In the genomic region with DNA sequence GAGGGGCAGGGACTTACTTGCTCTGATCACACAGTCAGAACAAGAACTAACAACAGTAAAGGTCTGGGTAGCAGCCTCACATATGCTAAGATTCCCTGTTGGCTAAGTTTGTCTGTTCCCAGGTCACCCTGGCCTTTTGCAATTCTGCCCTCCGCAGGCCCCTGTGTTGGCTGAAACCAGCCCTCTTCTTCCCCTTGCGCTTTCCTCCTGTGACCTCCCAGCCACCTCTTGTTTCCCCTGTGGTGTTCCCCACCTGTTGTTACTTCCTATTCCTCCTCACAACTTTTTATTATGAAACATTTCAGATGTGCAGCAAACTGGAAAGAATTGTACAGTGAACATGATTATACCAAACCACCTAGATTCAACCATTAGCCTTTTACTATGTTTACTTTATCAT, we compare ENCODE assay signal across 9 cellular contexts. TPM values are rescaled to one million over a fixed set of nuclear protein-coding genes. Genes with fewer than 3 reads are reported as not detected.
DNase-seq lines count a peak whose midpoint lies in the region; ATAC-seq, FAIRE-seq and TF ChIP-seq lines count a peak whose summit lies in the region.
"Had no signal": no experiment of that assay in that cellular context is flagged by ENCODE, and none has a peak within 500 bp of the region (broad histone marks: within the 10 kb centered on the region; RNA-seq: fewer than 3 reads in every experiment).

No MANE protein-coding gene starts in this region.

- peaks cover 2% of the 10 kb centered on the region for H3K36me3 Mint-ChIP-seq in activated B cell treated with CpG ODN at 0.5 μM for 24 hours (ENCODE audit: low read depth)
- H3K36me3 Mint-ChIP-seq in natural killer cell, result no peaks in the 10 kb centered on the region

- CTCF ChIA-PET in activated B cell treated with CpG ODN at 0.5 μM for 24 hours (lab: Charles Lee), result no interaction called here

- H3K4me1 ChIP-seq in BE2C, result peaks cover 47% of the 10 kb centered on the region

- H3K4me3 Mint-ChIP-seq in activated B cell treated with CpG ODN at 0.5 μM for 24 hours (peak overlapping the region; percentile 55), natural killer cell (peak overlapping the region; percentile 45)

- ATAC-seq in HG02981 (IDR thresholded peaks at IDR 0.05; ENCODE audit: unreplicated experiment) (peak; percentile 63), activated B cell treated with CpG ODN at 0.5 μM for 24 hours (ENCODE audit: low read depth) (peak; percentile 33), natural killer cell (peak in 1 of 3 donors; percentile 31)

- H3K36me3 ChIP-seq in BE2C, result no peaks in the 10 kb centered on the region

- no peak overlapping the region for H3K4me3 ChIP-seq in BE2C (ENCODE audit: low read depth, low read length)

- peak; percentile 29 for DNase-seq in GM19239 (ENCODE audit: insufficient read length, low spot score)
- no peak for DNase-seq in activated B cell treated with CpG ODN at 0.5 μM for 24 hours
- DNase-seq in natural killer cell, result no peak
- no peak for DNase-seq in BE2C
- DNase-seq in NCI-H774 (lab: John Stamatoyannopoulos, UW), result no peak
- no peak for DNase-seq in DMS79 treated with DMSO at 0.1 percent for 48 hours (lab: John Stamatoyannopoulos, UW)
- no peak for DNase-seq in NCI-H2171 treated with DMSO at 0.1 percent for 48 hours (lab: John Stamatoyannopoulos, UW)
- DNase-seq: NCI-H2029 treated with DMSO at 0.1 percent for 48 hours had no signal

- intact Hi-C loops in activated B cell treated with CpG ODN at 0.5 μM for 24 hours (cut with micrococcal nuclease) (loop anchor here (1.0 kb wide), 1 partner anchor 12 kb away; no protein-coding TSS in a partner anchor), natural killer cell (cut with micrococcal nuclease) (no loop called here)

- H3K9me3 ChIP-seq in BE2C, result no peaks in the 10 kb centered on the region

- no peak for TF ChIP-seq CTCF in activated B cell treated with CpG ODN at 0.5 μM for 24 hours (IDR thresholded peaks at IDR 0.05)
- TF ChIP-seq CTCF in natural killer cell (IDR thresholded peaks at IDR 0.05), result no peak
- no peak for TF ChIP-seq CTCF in BE2C (IDR thresholded peaks at IDR 0.05; ENCODE audit: low read depth, low read length)

- H3K4me1 Mint-ChIP-seq in activated B cell treated with CpG ODN at 0.5 μM for 24 hours, result peaks cover 90% of the 10 kb centered on the region
- peaks cover 85 to 92% of the 10 kb centered on the region in 2 donors for H3K4me1 Mint-ChIP-seq in natural killer cell

- H3K27ac Mint-ChIP-seq in activated B cell treated with CpG ODN at 0.5 μM for 24 hours, result peak overlapping the region; percentile 54
- H3K27ac Mint-ChIP-seq in natural killer cell, result peak overlapping the region; percentile 27 to 52

- no peaks in the 10 kb centered on the region for H3K9me3 Mint-ChIP-seq in activated B cell treated with CpG ODN at 0.5 μM for 24 hours
- no peaks in the 10 kb centered on the region for H3K9me3 Mint-ChIP-seq in natural killer cell

- no peaks in the 10 kb centered on the region for H3K27me3 ChIP-seq in BE2C

- POLR2A ChIA-PET in activated B cell treated with CpG ODN at 0.5 μM for 24 hours (lab: Charles Lee), result interaction anchor here (2.8 kb wide), 1 partner anchor 11 kb away, joined by 7 read pairs; no protein-coding TSS in a partner anchor

- peak; percentile 92 for FAIRE-seq in GM19239 (lab: Jason Lieb, UNC)

- H3K27me3 Mint-ChIP-seq in activated B cell treated with CpG ODN at 0.5 μM for 24 hours (no peaks in the 10 kb centered on the region), natural killer cell (ENCODE audit: low read depth in 2 of 2) (no peaks in the 10 kb centered on the region)

RNA-seq across cellular contexts. Expression of a gene that starts 23.4 kb away (rescaled TPM):
- 71.2 and 72.1 TPM in 2 replicates for total RNA-seq in activated B cell treated with CpG ODN at 0.5 μM for 24 hours
- total RNA-seq in natural killer cell, result 100 to 1,000 TPM; 137 to 197 (median 178) TPM
- 37.2 TPM for polyA plus RNA-seq in BE2C (2012; ENCODE audit: insufficient read depth, insufficient read length, low read depth)
